9 cellular contexts compared by ENCODE assay signal in genomic region chr7:75756340-75757297, GRCh38.
A peak's percentile ranks its signal among the peaks of the same experiment; 100 is the strongest.
DNase-seq lines count a peak whose midpoint lies in the region; ATAC-seq and TF ChIP-seq lines count a peak whose summit lies in the region.
"Had no signal": no experiment of that assay in that cellular context is flagged by ENCODE, and none has a peak within 500 bp of the region (broad histone marks: within the 10 kb centered on the region; RNA-seq: fewer than 3 reads in every experiment).

No MANE protein-coding gene starts in this region.

- H3K4me3 ChIP-seq in AG04449 (ENCODE audit: low read depth, low read length) = no peak overlapping the region
- H3K4me3 ChIP-seq: HAP-1 had no signal

- TF ChIP-seq CTCF in AG04449 (IDR thresholded peaks at IDR 0.05; ENCODE audit: insufficient read depth, low read length, missing control alignments) = peak; percentile 50
- TF ChIP-seq CTCF in GM12874 (IDR thresholded peaks at IDR 0.05; ENCODE audit: insufficient read depth, low read depth, low read length) = peak; percentile 53; the same call in 1 of the 2 replicates

- ATAC-seq in HG02981 (IDR thresholded peaks at IDR 0.05; ENCODE audit: unreplicated experiment) (no peak), HG02798 (IDR thresholded peaks at IDR 0.05; ENCODE audit: poor library complexity, unreplicated experiment) (no peak)

- CTCF ChIA-PET in AG04449 (lab: Yijun Ruan, JAX) = interaction anchor here (0.8 to 3.0 kb wide), 9 partner anchors 10 to 263 kb away, joined by 3 to 11 read pairs (median 3); no protein-coding TSS in a partner anchor

- DNase-seq in AG04449 (ENCODE audit: low read depth, low spot score) = no peak
- peak; percentile 52 for DNase-seq in RPMI8226
- DNase-seq in glomerular visceral epithelial cell (ENCODE audit: extremely low spot score) = peak; percentile 49
- DNase-seq in stimulated activated CD4-positive, alpha-beta T cell treated with anti-CD3 and anti-CD28 coated beads, Interleukin-2, amount 100 ng/mL, for 24 hours = no peak
- no peak for DNase-seq in GDM1 (lab: John Stamatoyannopoulos, UW)

- POLR2A ChIA-PET in AG04449 (lab: Yijun Ruan, JAX) = no interaction called here

Comparison
In these comparisons a context has a peak if more than half of its experiments do, and no peak if none do; other contexts are left out.
1. DNase-seq: peak in RPMI8226 (single experiment) and glomerular visceral epithelial cell (single experiment); none in AG04449 (single experiment), stimulated activated CD4-positive, alpha-beta T cell treated with anti-CD3 and anti-CD28 coated beads, Interleukin-2, amount 100 ng/mL, for 24 hours (0 of 2) and GDM1 (single experiment).